Comparison of ENCODE assay signal across 1 cellular context in the genomic region with DNA sequence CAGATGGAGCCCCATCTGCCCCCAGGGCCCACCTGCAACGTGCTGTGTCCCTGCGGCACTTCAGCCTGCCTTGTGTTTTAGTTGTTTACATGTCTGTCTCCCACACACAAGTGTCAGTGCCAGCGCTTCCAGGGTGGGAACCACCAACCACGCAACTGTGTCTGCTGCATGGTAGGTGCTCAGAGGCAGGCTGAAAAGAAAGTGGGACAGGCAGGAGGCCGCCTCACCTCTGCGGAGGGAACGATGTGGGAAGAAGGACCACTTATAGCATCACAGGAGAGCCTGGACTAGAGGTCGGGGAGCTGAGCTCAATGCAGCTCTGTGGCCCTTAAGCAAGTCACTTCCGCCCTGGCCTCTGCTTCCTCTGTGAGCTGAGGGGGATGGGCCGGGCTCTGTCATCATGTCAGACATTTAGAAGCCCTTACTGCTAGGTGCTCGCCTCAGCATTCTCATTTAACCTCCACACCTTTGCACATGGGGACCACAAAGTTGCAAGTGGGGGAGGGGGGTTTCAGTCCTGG.
A peak's percentile ranks its signal among the peaks of the same experiment; 100 is the strongest.
TF ChIP-seq lines count a peak whose summit lies in the region.

No MANE protein-coding gene starts in this region.

TF ChIP-seq in K562, 482 proteins besides CTCF, POLR2A, EP300 and RAD21 (continued from another document and continues in another):
- TF ChIP-seq RFX1 (IDR thresholded peaks at IDR 0.05) (no peak), ZNF436 (CRISPR knock-in tag; IDR thresholded peaks at IDR 0.05) (no peak), ZNF696 (CRISPR knock-in tag; conservative IDR thresholded peaks at IDR 0.05) (no peak), SETDB1 (IDR thresholded peaks at IDR 0.05; ENCODE audit: low read length) (no peak), GTF2A2 (tag; IDR thresholded peaks at IDR 0.05) (no peak), ETV1 (tag; conservative IDR thresholded peaks at IDR 0.05; ENCODE audit: low read depth) (peak; percentile 85), SP2 (IDR thresholded peaks at IDR 0.05; ENCODE audit: extremely low read depth, low read depth, low read length, poor library complexity, severe bottlenecking) (no peak), CAMTA2 (CRISPR knock-in tag; conservative IDR thresholded peaks at IDR 0.05) (no peak), RBFOX2 (IDR thresholded peaks at IDR 0.05; ENCODE audit: low read depth, low read length) (peak; percentile 48; the same call in 1 of the 2 replicates), ZNF124 (CRISPR knock-in tag; IDR thresholded peaks at IDR 0.05) (no peak), PRPF4 (IDR thresholded peaks at IDR 0.05; ENCODE audit: insufficient read depth, low read depth, low read length, poor library complexity, severe bottlenecking) (no peak), SMARCC2 (IDR thresholded peaks at IDR 0.05; ENCODE audit: low read depth) (no peak), KLF16 (IDR thresholded peaks at IDR 0.05) (no peak), POLR2AphosphoS5 (IDR thresholded peaks at IDR 0.05; ENCODE audit: control insufficient read depth, insufficient read depth, low read depth, low read length) (no peak), ZNF146 (CRISPR knock-in tag; IDR thresholded peaks at IDR 0.05; ENCODE audit: unreplicated experiment) (no peak), EP400 (IDR thresholded peaks at IDR 0.05) (no peak), ZNF318 (IDR thresholded peaks at IDR 0.05; ENCODE audit: borderline replicate concordance in 1 of 2, low read depth in 1 of 2) (no peak), TAF9B (IDR thresholded peaks at IDR 0.05; ENCODE audit: partially characterized antibody) (no peak), PKNOX1 (IDR thresholded peaks at IDR 0.05) (no peak), KDM1A (IDR thresholded peaks at IDR 0.05) (no peak), ZEB2 (IDR thresholded peaks at IDR 0.05) (no peak), HMG20A (CRISPR knock-in tag; conservative IDR thresholded peaks at IDR 0.05) (no peak), BRD9 (IDR thresholded peaks at IDR 0.05; ENCODE audit: low read depth, partially characterized antibody) (no peak), MLX (CRISPR knock-in tag; conservative IDR thresholded peaks at IDR 0.05) (no peak), MYC (IDR thresholded peaks at IDR 0.05; ENCODE audit: low read depth, low read length) (0 out of 2 replicates have a peak, but pooled peaks have one; percentile 25), MYC (CRISPR knock-in tag; IDR thresholded peaks at IDR 0.05; ENCODE audit: borderline replicate concordance, low read depth) (no peak), POU5F1 (IDR thresholded peaks at IDR 0.05; ENCODE audit: borderline replicate concordance, low read depth, low read length, partially characterized antibody) (no peak), MYNN (IDR thresholded peaks at IDR 0.05) (no peak), MYNN (CRISPR knock-in tag; IDR thresholded peaks at IDR 0.05) (no peak), ZBTB12 (CRISPR knock-in tag; IDR thresholded peaks at IDR 0.05) (no peak), GATAD2B (IDR thresholded peaks at IDR 0.05; ENCODE audit: borderline replicate concordance) (no peak), ZNF347 (CRISPR knock-in tag; IDR thresholded peaks at IDR 0.05; ENCODE audit: low read depth) (no peak), NFE2 (IDR thresholded peaks at IDR 0.05; ENCODE audit: low read depth) (0 out of 2 replicates have a peak, but pooled peaks have one; percentile 19)
- TF ChIP-seq, protein P1, sequence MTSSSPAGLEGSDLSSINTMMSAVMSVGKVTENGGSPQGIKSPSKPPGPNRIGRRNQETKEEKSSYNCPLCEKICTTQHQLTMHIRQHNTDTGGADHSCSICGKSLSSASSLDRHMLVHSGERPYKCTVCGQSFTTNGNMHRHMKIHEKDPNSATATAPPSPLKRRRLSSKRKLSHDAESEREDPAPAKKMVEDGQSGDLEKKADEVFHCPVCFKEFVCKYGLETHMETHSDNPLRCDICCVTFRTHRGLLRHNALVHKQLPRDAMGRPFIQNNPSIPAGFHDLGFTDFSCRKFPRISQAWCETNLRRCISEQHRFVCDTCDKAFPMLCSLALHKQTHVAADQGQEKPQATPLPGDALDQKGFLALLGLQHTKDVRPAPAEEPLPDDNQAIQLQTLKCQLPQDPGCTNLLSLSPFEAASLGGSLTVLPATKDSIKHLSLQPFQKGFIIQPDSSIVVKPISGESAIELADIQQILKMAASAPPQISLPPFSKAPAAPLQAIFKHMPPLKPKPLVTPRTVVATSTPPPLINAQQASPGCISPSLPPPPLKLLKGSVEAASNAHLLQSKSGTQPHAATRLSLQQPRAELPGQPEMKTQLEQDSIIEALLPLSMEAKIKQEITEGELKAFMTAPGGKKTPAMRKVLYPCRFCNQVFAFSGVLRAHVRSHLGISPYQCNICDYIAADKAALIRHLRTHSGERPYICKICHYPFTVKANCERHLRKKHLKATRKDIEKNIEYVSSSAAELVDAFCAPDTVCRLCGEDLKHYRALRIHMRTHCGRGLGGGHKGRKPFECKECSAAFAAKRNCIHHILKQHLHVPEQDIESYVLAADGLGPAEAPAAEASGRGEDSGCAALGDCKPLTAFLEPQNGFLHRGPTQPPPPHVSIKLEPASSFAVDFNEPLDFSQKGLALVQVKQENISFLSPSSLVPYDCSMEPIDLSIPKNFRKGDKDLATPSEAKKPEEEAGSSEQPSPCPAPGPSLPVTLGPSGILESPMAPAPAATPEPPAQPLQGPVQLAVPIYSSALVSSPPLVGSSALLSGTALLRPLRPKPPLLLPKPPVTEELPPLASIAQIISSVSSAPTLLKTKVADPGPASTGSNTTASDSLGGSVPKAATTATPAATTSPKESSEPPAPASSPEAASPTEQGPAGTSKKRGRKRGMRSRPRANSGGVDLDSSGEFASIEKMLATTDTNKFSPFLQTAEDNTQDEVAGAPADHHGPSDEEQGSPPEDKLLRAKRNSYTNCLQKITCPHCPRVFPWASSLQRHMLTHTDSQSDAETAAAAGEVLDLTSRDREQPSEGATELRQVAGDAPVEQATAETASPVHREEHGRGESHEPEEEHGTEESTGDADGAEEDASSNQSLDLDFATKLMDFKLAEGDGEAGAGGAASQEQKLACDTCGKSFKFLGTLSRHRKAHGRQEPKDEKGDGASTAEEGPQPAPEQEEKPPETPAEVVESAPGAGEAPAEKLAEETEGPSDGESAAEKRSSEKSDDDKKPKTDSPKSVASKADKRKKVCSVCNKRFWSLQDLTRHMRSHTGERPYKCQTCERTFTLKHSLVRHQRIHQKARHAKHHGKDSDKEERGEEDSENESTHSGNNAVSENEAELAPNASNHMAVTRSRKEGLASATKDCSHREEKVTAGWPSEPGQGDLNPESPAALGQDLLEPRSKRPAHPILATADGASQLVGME (CRISPR knock-in tag; IDR thresholded peaks at IDR 0.05) = no peak
- TF ChIP-seq, protein P2, sequence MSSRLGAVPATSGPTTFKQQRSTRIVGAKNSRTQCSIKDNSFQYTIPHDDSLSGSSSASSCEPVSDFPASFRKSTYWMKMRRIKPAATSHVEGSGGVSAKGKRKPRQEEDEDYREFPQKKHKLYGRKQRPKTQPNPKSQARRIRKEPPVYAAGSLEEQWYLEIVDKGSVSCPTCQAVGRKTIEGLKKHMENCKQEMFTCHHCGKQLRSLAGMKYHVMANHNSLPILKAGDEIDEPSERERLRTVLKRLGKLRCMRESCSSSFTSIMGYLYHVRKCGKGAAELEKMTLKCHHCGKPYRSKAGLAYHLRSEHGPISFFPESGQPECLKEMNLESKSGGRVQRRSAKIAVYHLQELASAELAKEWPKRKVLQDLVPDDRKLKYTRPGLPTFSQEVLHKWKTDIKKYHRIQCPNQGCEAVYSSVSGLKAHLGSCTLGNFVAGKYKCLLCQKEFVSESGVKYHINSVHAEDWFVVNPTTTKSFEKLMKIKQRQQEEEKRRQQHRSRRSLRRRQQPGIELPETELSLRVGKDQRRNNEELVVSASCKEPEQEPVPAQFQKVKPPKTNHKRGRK (tag; IDR thresholded peaks at IDR 0.05) = no peak
- TF ChIP-seq, protein P3, sequence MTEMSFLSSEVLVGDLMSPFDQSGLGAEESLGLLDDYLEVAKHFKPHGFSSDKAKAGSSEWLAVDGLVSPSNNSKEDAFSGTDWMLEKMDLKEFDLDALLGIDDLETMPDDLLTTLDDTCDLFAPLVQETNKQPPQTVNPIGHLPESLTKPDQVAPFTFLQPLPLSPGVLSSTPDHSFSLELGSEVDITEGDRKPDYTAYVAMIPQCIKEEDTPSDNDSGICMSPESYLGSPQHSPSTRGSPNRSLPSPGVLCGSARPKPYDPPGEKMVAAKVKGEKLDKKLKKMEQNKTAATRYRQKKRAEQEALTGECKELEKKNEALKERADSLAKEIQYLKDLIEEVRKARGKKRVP (CRISPR knock-in tag; IDR thresholded peaks at IDR 0.05) = peak; percentile 61; the same call in 1 of the 2 replicates
- TF ChIP-seq, protein P4, sequence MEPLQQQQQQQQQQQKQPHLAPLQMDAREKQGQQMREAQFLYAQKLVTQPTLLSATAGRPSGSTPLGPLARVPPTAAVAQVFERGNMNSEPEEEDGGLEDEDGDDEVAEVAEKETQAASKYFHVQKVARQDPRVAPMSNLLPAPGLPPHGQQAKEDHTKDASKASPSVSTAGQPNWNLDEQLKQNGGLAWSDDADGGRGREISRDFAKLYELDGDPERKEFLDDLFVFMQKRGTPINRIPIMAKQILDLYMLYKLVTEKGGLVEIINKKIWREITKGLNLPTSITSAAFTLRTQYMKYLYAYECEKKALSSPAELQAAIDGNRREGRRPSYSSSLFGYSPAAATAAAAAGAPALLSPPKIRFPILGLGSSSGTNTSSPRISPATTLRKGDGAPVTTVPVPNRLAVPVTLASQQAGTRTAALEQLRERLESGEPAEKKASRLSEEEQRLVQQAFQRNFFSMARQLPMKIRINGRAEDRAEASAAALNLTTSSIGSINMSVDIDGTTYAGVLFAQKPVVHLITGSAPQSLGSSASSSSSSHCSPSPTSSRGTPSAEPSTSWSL (CRISPR knock-in tag; IDR thresholded peaks at IDR 0.05; ENCODE audit: borderline replicate concordance) = no peak; the same call in 1 of the 2 replicates
